Comparison of ENCODE assay signal across 22 cellular contexts in the genomic region with DNA sequence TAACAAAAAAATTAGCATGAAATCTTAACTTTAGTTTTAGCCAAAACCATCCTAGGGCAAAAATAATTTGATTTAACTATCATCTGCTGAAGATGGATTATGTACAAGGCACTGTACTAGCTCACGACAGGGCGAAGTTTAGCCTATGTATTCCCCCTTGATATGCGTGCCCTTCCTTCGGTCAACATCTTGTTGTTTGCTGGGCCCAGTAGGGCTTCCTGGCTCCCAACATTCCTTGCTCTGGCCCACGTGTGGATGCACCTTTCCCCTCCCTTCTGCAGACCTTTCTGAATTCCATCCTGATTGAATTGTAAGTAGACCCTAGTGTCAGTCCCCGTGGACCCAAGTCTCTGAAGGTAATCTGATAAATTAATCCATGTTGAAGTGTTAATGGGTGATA.
"Had no signal": no experiment of that assay in that cellular context is flagged by ENCODE, and none has a peak within 500 bp of the region (broad histone marks: within the 10 kb centered on the region; RNA-seq: fewer than 3 reads in every experiment).

No MANE protein-coding gene starts in this region.

- H3K27ac ChIP-seq: coronary artery, dorsolateral prefrontal cortex, esophagus muscularis mucosa, foreskin keratinocyte, gastroesophageal sphincter, heart left ventricle, left lung, lower lobe of right lung had no signal

- H3K4me3 ChIP-seq: coronary artery, dorsolateral prefrontal cortex, esophagus muscularis mucosa, gastroesophageal sphincter, heart left ventricle, left lung, lower lobe of right lung had no signal

- H3K36me3 ChIP-seq: esophagus muscularis mucosa, gastroesophageal sphincter, heart left ventricle, left lung, lower lobe of right lung had no signal

- H3K27me3 ChIP-seq: esophagus muscularis mucosa, foreskin keratinocyte, gastroesophageal sphincter, heart left ventricle, left lung had no signal

- H3K4me1 Mint-ChIP-seq: naive thymus-derived CD4-positive, alpha-beta T cell had no signal

- H3K36me3 Mint-ChIP-seq: naive thymus-derived CD4-positive, alpha-beta T cell had no signal

- H3K27ac Mint-ChIP-seq: naive thymus-derived CD4-positive, alpha-beta T cell had no signal

- DNase-seq: dermis blood vessel endothelial cell; dorsolateral prefrontal cortex; effector CD4-positive, alpha-beta T cell; effector memory CD4-positive, alpha-beta T cell; foreskin keratinocyte; heart left ventricle; hippocampal formation; left cardiac atrium; left lung; left ventricle myocardium superior; lower lobe of right lung; mesenchymal stem cell; midbrain; naive thymus-derived CD4-positive, alpha-beta T cell had no signal

- FAIRE-seq: colon, endothelial cell of umbilical vein, frontal cortex, islet of Langerhans, keratinocyte had no signal

- ATAC-seq: foreskin keratinocyte; gastroesophageal sphincter; heart left ventricle; left cardiac atrium; left lung; left ventricle myocardium superior; lower lobe of right lung; naive thymus-derived CD4-positive, alpha-beta T cell had no signal

- H3K4me1 ChIP-seq: esophagus muscularis mucosa, foreskin keratinocyte, gastroesophageal sphincter, heart left ventricle, left lung, lower lobe of right lung had no signal

- H3K9me3 ChIP-seq: esophagus muscularis mucosa, gastroesophageal sphincter, heart left ventricle had no signal

- H3K4me3 Mint-ChIP-seq: naive thymus-derived CD4-positive, alpha-beta T cell had no signal
